Comparison of ENCODE assay signal across 21 cellular contexts in genomic region chr12:37543966-37544668, GRCh38.
"Had no signal": no experiment of that assay in that cellular context is flagged by ENCODE, and none has a peak within 500 bp of the region (broad histone marks: within the 10 kb centered on the region; RNA-seq: fewer than 3 reads in every experiment).

No MANE protein-coding gene starts in this region.

- DNase-seq: effector CD4-positive, alpha-beta T cell; foreskin keratinocyte; heart right ventricle; hypothalamus; immature natural killer cell; islet precursor cell; kidney glomerular epithelial cell; left colon; left ventricle myocardium superior; lower lobe of right lung; natural killer cell; sigmoid colon; stimulated activated CD4-positive, alpha-beta T cell treated with anti-CD3 and anti-CD28 coated beads, Interleukin-2, amount 100 ng/mL, for 24 hours; stimulated activated CD4-positive, alpha-beta T cell treated with anti-CD3 and anti-CD28 coated beads, Interleukin-4, amount 100 ng/mL, for 24 hours; stimulated activated naive CD4-positive, alpha-beta T cell treated with Interleukin-2 at 50 U/mL for 16 hours; stomach; thyroid gland; trophoblast cell had no signal

- ATAC-seq: esophagus mucosa; foreskin keratinocyte; gastroesophageal sphincter; heart right ventricle; left colon; left ventricle myocardium superior; stimulated activated effector memory CD8-positive, alpha-beta T cell treated with anti-CD3 and anti-CD28 coated beads, Interleukin-12 subunit alpha, Interleukin-12 subunit beta, amount 100 ng/mL, for 72 hours had no signal
